29 cellular contexts compared by ENCODE assay signal in the genomic region with DNA sequence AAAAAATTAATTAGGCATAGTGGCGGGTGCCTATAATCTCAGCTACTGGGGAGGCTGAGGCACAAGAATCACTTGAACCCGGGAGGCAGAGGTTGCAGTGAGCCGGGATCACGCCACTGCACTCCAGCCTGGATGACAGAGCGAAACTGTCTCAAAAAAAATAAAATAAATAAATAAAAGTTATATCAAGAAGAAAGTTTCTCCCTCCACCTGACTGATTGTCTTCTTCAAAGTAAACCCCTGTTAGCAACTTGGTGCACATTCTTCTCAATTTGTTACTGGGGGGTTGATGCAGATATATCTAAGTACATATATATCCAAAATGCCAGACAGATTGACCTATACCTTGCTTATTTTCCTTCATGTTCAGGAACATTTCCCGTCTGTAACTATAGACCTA. TPM values are rescaled to one million over a fixed set of nuclear protein-coding genes. Genes with fewer than 3 reads are reported as not detected.
"Had no signal": no experiment of that assay in that cellular context is flagged by ENCODE, and none has a peak within 500 bp of the region (broad histone marks: within the 10 kb centered on the region; RNA-seq: fewer than 3 reads in every experiment).

No MANE protein-coding gene starts in this region.

- H3K27ac ChIP-seq: stomach, suprapubic skin, testis, thoracic aorta, thyroid gland, tibial artery, tibial nerve, transverse colon, upper lobe of left lung, upper lobe of right lung, uterus, vagina had no signal

- H3K4me1 Mint-ChIP-seq: stimulated activated effector memory CD8-positive, alpha-beta T cell treated with anti-CD3 and anti-CD28 coated beads, Interleukin-12 subunit alpha, Interleukin-12 subunit beta, amount 100 ng/mL, for 72 hours had no signal

- H3K9me3 Mint-ChIP-seq: stimulated activated effector memory CD8-positive, alpha-beta T cell treated with anti-CD3 and anti-CD28 coated beads, Interleukin-12 subunit alpha, Interleukin-12 subunit beta, amount 100 ng/mL, for 72 hours; stimulated activated memory B cell treated with anti-CD40 and anti-IgM and Interleukin-4, amounts not matched to agents 10 μg/mL and 1 μg/mL and 100 μg/mL, for 72 hours; stimulated activated naive B cell treated with anti-CD40 and anti-IgM and Interleukin-4, amounts not matched to agents 10 μg/mL and 1 μg/mL and 100 μg/mL, for 72 hours; stimulated activated naive CD8-positive, alpha-beta T cell treated with anti-CD3 and anti-CD28 coated beads, Interleukin-15, amount 100 ng/mL, for 72 hours; stimulated activated naive CD8-positive, alpha-beta T cell treated with anti-CD3 and anti-CD28 coated beads, Interleukin-15, Interleukin-2, amounts not matched to agents 100 ng/mL and 50 ng/mL, for 24 hours had no signal

- H3K27ac Mint-ChIP-seq: stimulated activated effector memory CD8-positive, alpha-beta T cell treated with anti-CD3 and anti-CD28 coated beads, Interleukin-12 subunit alpha, Interleukin-12 subunit beta, amount 100 ng/mL, for 72 hours; stimulated activated memory B cell treated with anti-CD40 and anti-IgM and Interleukin-4, amounts not matched to agents 10 μg/mL and 1 μg/mL and 100 μg/mL, for 72 hours; stimulated activated naive B cell treated with anti-CD40 and anti-IgM and Interleukin-4, amounts not matched to agents 10 μg/mL and 1 μg/mL and 100 μg/mL, for 72 hours; stimulated activated naive CD8-positive, alpha-beta T cell treated with anti-CD3 and anti-CD28 coated beads, Interleukin-15, amount 100 ng/mL, for 72 hours; stimulated activated naive CD8-positive, alpha-beta T cell treated with anti-CD3 and anti-CD28 coated beads, Interleukin-15, Interleukin-2, amounts not matched to agents 100 ng/mL and 50 ng/mL, for 24 hours; type B pancreatic cell had no signal

- H3K4me3 Mint-ChIP-seq: stimulated activated effector memory CD8-positive, alpha-beta T cell treated with anti-CD3 and anti-CD28 coated beads, Interleukin-12 subunit alpha, Interleukin-12 subunit beta, amount 100 ng/mL, for 72 hours; stimulated activated memory B cell treated with anti-CD40 and anti-IgM and Interleukin-4, amounts not matched to agents 10 μg/mL and 1 μg/mL and 100 μg/mL, for 72 hours; stimulated activated naive B cell treated with anti-CD40 and anti-IgM and Interleukin-4, amounts not matched to agents 10 μg/mL and 1 μg/mL and 100 μg/mL, for 72 hours; stimulated activated naive CD8-positive, alpha-beta T cell treated with anti-CD3 and anti-CD28 coated beads, Interleukin-15, amount 100 ng/mL, for 72 hours; stimulated activated naive CD8-positive, alpha-beta T cell treated with anti-CD3 and anti-CD28 coated beads, Interleukin-15, Interleukin-2, amounts not matched to agents 100 ng/mL and 50 ng/mL, for 24 hours; type B pancreatic cell had no signal

- H3K27me3 ChIP-seq: testis, thyroid gland, uterus, vagina had no signal

- H3K4me3 ChIP-seq: stomach, suprapubic skin, testis, thoracic aorta, thyroid gland, tibial artery, tibial nerve, transverse colon, upper lobe of left lung, upper lobe of right lung, uterus, vagina had no signal

- H3K36me3 ChIP-seq: stomach, suprapubic skin, thoracic aorta, thyroid gland, tibial artery, tibial nerve, transverse colon, upper lobe of left lung, upper lobe of right lung, uterus, vagina had no signal

- H3K4me1 ChIP-seq: uterus had no signal

- ATAC-seq: stimulated activated effector memory CD8-positive, alpha-beta T cell treated with anti-CD3 and anti-CD28 coated beads, Interleukin-12 subunit alpha, Interleukin-12 subunit beta, amount 100 ng/mL, for 72 hours; stimulated activated memory B cell treated with anti-CD40 and anti-IgM and Interleukin-4, amounts not matched to agents 10 μg/mL and 1 μg/mL and 100 μg/mL, for 72 hours; stimulated activated naive B cell treated with anti-CD40 and anti-IgM and Interleukin-4, amounts not matched to agents 10 μg/mL and 1 μg/mL and 100 μg/mL, for 72 hours; stimulated activated naive CD8-positive, alpha-beta T cell treated with anti-CD3 and anti-CD28 coated beads, Interleukin-15, amount 100 ng/mL, for 72 hours; stimulated activated naive CD8-positive, alpha-beta T cell treated with anti-CD3 and anti-CD28 coated beads, Interleukin-15, Interleukin-2, amounts not matched to agents 100 U/mL and 50 U/mL, for 24 hours; upper lobe of right lung had no signal

- H3K9me3 ChIP-seq: stomach, suprapubic skin, testis, thoracic aorta, thyroid gland, tibial artery, tibial nerve, transverse colon, upper lobe of left lung, upper lobe of right lung, uterus, vagina had no signal

- DNase-seq: stimulated activated CD4-positive, alpha-beta T cell treated with anti-CD3 and anti-CD28 coated beads, Interleukin-2, amount 100 ng/mL, for 48 hours; stimulated activated CD4-positive, alpha-beta T cell treated with anti-CD3 and anti-CD28 coated beads, Interleukin-4, amount 100 ng/mL, for 1 hour; stimulated activated CD4-positive, alpha-beta T cell treated with anti-CD3 and anti-CD28 coated beads, Interleukin-4, amount 100 ng/mL, for 24 hours; stimulated activated CD4-positive, alpha-beta T cell treated with anti-CD3 and anti-CD28 coated beads, Interleukin-4, amount 100 ng/mL, for 4 hours; stimulated activated CD8-positive, alpha-beta memory T cell treated with anti-CD3 and anti-CD28 coated beads, Interleukin-4, amount 100 ng/mL, for 48 hours; stimulated activated naive B cell treated with anti-CD40 and anti-IgM and Interleukin-4, amounts not matched to agents 10 μg/mL and 1 μg/mL and 100 μg/mL, for 72 hours; stimulated activated naive CD4-positive, alpha-beta T cell; stimulated activated naive CD4-positive, alpha-beta T cell treated with Interleukin-2 at 50 U/mL for 16 hours; stimulated activated naive CD8-positive, alpha-beta T cell treated with anti-CD3 and anti-CD28 coated beads, Interleukin-15, amount 100 ng/mL, for 72 hours; stimulated activated naive CD8-positive, alpha-beta T cell treated with anti-CD3 and anti-CD28 coated beads, Interleukin-15, Interleukin-2, amounts not matched to agents 100 U/mL and 50 U/mL, for 24 hours; stomach; substantia nigra; testis; thyroid gland; tibial artery; transverse colon; trophoblast cell; upper lobe of left lung; upper lobe of right lung; uterus had no signal

- H3K36me3 Mint-ChIP-seq: stimulated activated effector memory CD8-positive, alpha-beta T cell treated with anti-CD3 and anti-CD28 coated beads, Interleukin-12 subunit alpha, Interleukin-12 subunit beta, amount 100 ng/mL, for 72 hours; stimulated activated memory B cell treated with anti-CD40 and anti-IgM and Interleukin-4, amounts not matched to agents 10 μg/mL and 1 μg/mL and 100 μg/mL, for 72 hours; stimulated activated naive B cell treated with anti-CD40 and anti-IgM and Interleukin-4, amounts not matched to agents 10 μg/mL and 1 μg/mL and 100 μg/mL, for 72 hours had no signal

RNA-seq across cellular contexts. Expression of a gene that starts 5.2 kb away (rescaled TPM):
- total RNA-seq: subcutaneous adipose tissue had no signal
